ENCODE assay signal across 15 cellular contexts in genomic region chr1:178011101-178011828, GRCh38. TPM values are rescaled to one million over a fixed set of nuclear protein-coding genes. Genes with fewer than 3 reads are reported as not detected.
A peak's percentile ranks its signal among the peaks of the same experiment; 100 is the strongest.
DNase-seq lines count a peak whose midpoint lies in the region; ATAC-seq, FAIRE-seq and TF ChIP-seq lines count a peak whose summit lies in the region.
"Had no signal": no experiment of that assay in that cellular context is flagged by ENCODE, and none has a peak within 500 bp of the region (broad histone marks: within the 10 kb centered on the region; RNA-seq: fewer than 3 reads in every experiment).

No MANE protein-coding gene starts in this region.

- H3K36me3 ChIP-seq in left lung, result peaks cover 0 to under 1% of the 10 kb centered on the region in 2 donors
- H3K36me3 ChIP-seq: adrenal gland had no signal

- no peaks in the 10 kb centered on the region for H3K27me3 Mint-ChIP-seq in activated naive CD4-positive, alpha-beta T cell treated with anti-CD3 and anti-CD28 coated beads, Interleukin-2, amount 10 ng/mL, durations not matched to agents 7 days and 5 days
- H3K27me3 Mint-ChIP-seq: stimulated activated naive CD8-positive, alpha-beta T cell treated with anti-CD3 and anti-CD28 coated beads, Interleukin-15, Interleukin-2, amounts not matched to agents 100 ng/mL and 50 ng/mL, for 24 hours had no signal

- H3K9me3 ChIP-seq in left lung, result no peaks in the 10 kb centered on the region
- H3K9me3 ChIP-seq: adrenal gland had no signal

- TF ChIP-seq CTCF in foreskin fibroblast (IDR thresholded peaks at IDR 0.05; ENCODE audit: low read depth, low read length) (no peak), left lung (IDR thresholded peaks at IDR 0.05) (no peak)

- no peak overlapping the region for H3K4me3 Mint-ChIP-seq in activated naive CD4-positive, alpha-beta T cell treated with anti-CD3 and anti-CD28 coated beads, Interleukin-2, amount 10 ng/mL, durations not matched to agents 7 days and 5 days
- H3K4me3 Mint-ChIP-seq: stimulated activated naive CD8-positive, alpha-beta T cell treated with anti-CD3 and anti-CD28 coated beads, Interleukin-15, Interleukin-2, amounts not matched to agents 100 ng/mL and 50 ng/mL, for 24 hours had no signal

- no peak for FAIRE-seq in urothelium cell line (lab: Jason Lieb, UNC)

- H3K4me3 ChIP-seq in foreskin fibroblast (ENCODE audit: low read depth in 1 of 2, low read length in 2 of 2) (no peak overlapping the region), left lung (no peak overlapping the region)
- H3K4me3 ChIP-seq: adrenal gland had no signal

- H3K9me3 Mint-ChIP-seq in activated naive CD4-positive, alpha-beta T cell treated with anti-CD3 and anti-CD28 coated beads, Interleukin-2, amount 10 ng/mL, durations not matched to agents 7 days and 5 days, result no peaks in the 10 kb centered on the region

- CTCF ChIA-PET in activated naive CD4-positive, alpha-beta T cell treated with anti-CD3 and anti-CD28 coated beads, Interleukin-2, amount 10 ng/mL, durations not matched to agents 7 days and 5 days (lab: Charles Lee), result interaction anchor here (1.0 kb wide), 1 partner anchor 22 kb away, joined by 3 read pairs; no protein-coding TSS in a partner anchor

- H3K36me3 Mint-ChIP-seq in activated naive CD4-positive, alpha-beta T cell treated with anti-CD3 and anti-CD28 coated beads, Interleukin-2, amount 10 ng/mL, durations not matched to agents 7 days and 5 days, result no peaks in the 10 kb centered on the region

- H3K27me3 ChIP-seq in left lung, result no peaks in the 10 kb centered on the region
- H3K27me3 ChIP-seq: adrenal gland had no signal

- intact Hi-C loops in left lung (cut with DNase I), result no loop called here

- peak; percentile 42 for DNase-seq in HK-2 (ENCODE audit: unreplicated experiment)
- peak; percentile 39 to 61 for DNase-seq in SW 1271 (lab: John Stamatoyannopoulos, UW)
- DNase-seq in foreskin fibroblast, result peak; percentile 61 to 70
- DNase-seq in urothelium cell line (ENCODE audit: low spot score), result peak; percentile 66
- no peak for DNase-seq in left lung
- DNase-seq in activated naive CD4-positive, alpha-beta T cell treated with anti-CD3 and anti-CD28 coated beads, Interleukin-2, amount 10 ng/mL, durations not matched to agents 7 days and 5 days, result no peak
- DNase-seq in DMS114 treated with DMSO at 0.1 percent for 48 hours (lab: John Stamatoyannopoulos, UW; ENCODE audit: unreplicated experiment), result no peak
- DNase-seq: DMS 273 treated with DMSO at 0.1 percent for 48 hours; effector CD4-positive, alpha-beta T cell; Kasumi-1; NCI-H2171 treated with DMSO at 0.1 percent for 48 hours; posterior cingulate gyrus had no signal

- H3K4me1 ChIP-seq in left lung, result no peaks in the 10 kb centered on the region

- H3K4me1 Mint-ChIP-seq in activated naive CD4-positive, alpha-beta T cell treated with anti-CD3 and anti-CD28 coated beads, Interleukin-2, amount 10 ng/mL, durations not matched to agents 7 days and 5 days, result no peaks in the 10 kb centered on the region

- H3K27ac ChIP-seq in left lung, result peak overlapping the region in 1 of 2 donors; percentile 11
- H3K27ac ChIP-seq: adrenal gland, VCaP had no signal

- H3K27ac Mint-ChIP-seq in activated naive CD4-positive, alpha-beta T cell treated with anti-CD3 and anti-CD28 coated beads, Interleukin-2, amount 10 ng/mL, durations not matched to agents 7 days and 5 days, result no peak overlapping the region
- H3K27ac Mint-ChIP-seq: stimulated activated naive CD8-positive, alpha-beta T cell treated with anti-CD3 and anti-CD28 coated beads, Interleukin-15, Interleukin-2, amounts not matched to agents 100 ng/mL and 50 ng/mL, for 24 hours had no signal

- ATAC-seq in left lung, result no peak

RNA-seq across cellular contexts. Expression of gene SEC16B, which starts 41.4 kb away (rescaled TPM):
- total RNA-seq in left lung, result 1 to 10 TPM; 1.8 to 3.3 TPM

Comparison
In these comparisons a context has a peak if more than half of its experiments do, and no peak if none do; other contexts are left out.
1. DNase-seq: peak in HK-2 (single experiment), SW 1271 (2 of 2), foreskin fibroblast (2 of 2) and urothelium cell line (single experiment); none in left lung (0 of 2), activated naive CD4-positive, alpha-beta T cell treated with anti-CD3 and anti-CD28 coated beads, Interleukin-2, amount 10 ng/mL, durations not matched to agents 7 days and 5 days (single experiment) and DMS114 treated with DMSO at 0.1 percent for 48 hours (single experiment).